8 cellular contexts compared by ENCODE assay signal in the genomic region with DNA sequence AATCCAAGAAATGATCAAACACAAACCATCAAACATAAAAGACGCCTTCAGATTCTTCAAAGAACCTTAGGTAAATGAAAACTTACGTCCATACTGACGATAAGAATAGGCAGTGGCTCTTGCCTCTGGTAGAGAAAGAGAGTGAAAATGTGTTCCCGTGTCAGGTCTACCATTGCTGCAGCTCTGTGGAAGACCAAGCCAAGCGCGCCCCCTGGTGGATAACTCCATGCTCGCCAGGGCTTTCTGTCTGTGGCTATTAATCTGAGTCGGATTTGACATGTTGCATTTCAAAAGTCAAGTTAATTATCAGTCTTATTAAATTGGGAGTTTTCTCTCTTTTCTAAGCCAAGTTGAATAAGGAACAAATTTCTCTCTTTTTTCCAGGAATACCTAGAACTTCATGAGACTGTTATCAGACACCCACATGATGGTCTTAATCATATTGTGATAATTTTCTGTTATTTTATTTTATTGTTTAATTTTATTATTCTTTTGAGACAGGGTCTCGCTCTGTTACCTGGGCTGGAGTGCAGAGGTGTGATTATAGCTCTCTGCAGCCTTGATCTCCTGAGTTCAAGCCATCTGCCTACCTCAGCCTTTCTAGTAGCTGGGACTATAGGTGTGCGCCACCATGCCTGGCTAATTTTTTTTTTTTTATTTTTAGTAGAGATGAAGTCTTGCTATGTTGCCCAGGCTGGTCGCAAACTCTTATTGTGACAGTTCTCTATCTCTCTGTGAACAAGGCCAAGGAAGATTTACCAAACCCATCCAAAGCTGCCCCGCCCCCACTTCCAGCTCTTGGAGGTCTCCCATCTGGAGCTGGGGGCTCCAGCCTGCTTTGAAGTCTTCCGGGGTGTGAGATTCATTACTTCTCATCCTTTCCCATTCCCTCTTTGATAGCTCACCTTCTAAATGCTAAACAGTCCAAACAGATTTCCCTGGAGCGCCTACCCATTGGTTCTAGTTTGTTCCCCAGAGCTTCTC. TPM values are rescaled to one million over a fixed set of nuclear protein-coding genes. Genes with fewer than 3 reads are reported as not detected.
DNase-seq lines count a peak whose midpoint lies in the region; ATAC-seq, FAIRE-seq and TF ChIP-seq lines count a peak whose summit lies in the region.

No MANE protein-coding gene starts in this region.

- no peaks in the 10 kb centered on the region for H3K9me3 ChIP-seq in Karpas-422 (ENCODE audit: low read length)
- H3K9me3 ChIP-seq in endothelial cell of umbilical vein (replicated peaks; ENCODE audit: control insufficient read depth, insufficient read depth, low read length), result no peaks in the 10 kb centered on the region
- no peaks in the 10 kb centered on the region for H3K9me3 ChIP-seq in mucosa of descending colon

- H3K9ac ChIP-seq in Karpas-422 (ENCODE audit: low read length), result peak overlapping the region; percentile 36
- H3K9ac ChIP-seq in endothelial cell of umbilical vein (replicated peaks; ENCODE audit: extremely low read depth, insufficient read depth, low read length), result no peak overlapping the region

- ATAC-seq in mucosa of descending colon, result peak; percentile 97

- H3K4me2 ChIP-seq in Karpas-422 (ENCODE audit: low read depth, low read length, poor library complexity, severe bottlenecking) (peak overlapping the region; percentile 66), endothelial cell of umbilical vein (ENCODE audit: insufficient read depth, low read length) (no peak overlapping the region)

- peak overlapping the region; percentile 43; the same call in 1 of the 2 replicates for H2AFZ ChIP-seq in Karpas-422 (ENCODE audit: low read length)
- H2AFZ ChIP-seq in endothelial cell of umbilical vein (ENCODE audit: low read depth, low read length), result no peak overlapping the region

- H3K79me2 ChIP-seq in Karpas-422 (ENCODE audit: low read length) (no peaks in the 10 kb centered on the region), endothelial cell of umbilical vein (ENCODE audit: control insufficient read depth, insufficient read depth, low read length) (no peaks in the 10 kb centered on the region)

- TF ChIP-seq CTCF in endothelial cell of umbilical vein (IDR thresholded peaks at IDR 0.05; ENCODE audit: extremely low read depth in 1 of 2, insufficient read depth in 1 of 2, low read depth in 1 of 2, low read length in 2 of 2), result peak; percentile 83 to 86
- TF ChIP-seq CTCF in mucosa of descending colon (IDR thresholded peaks at IDR 0.05), result peak; percentile 87

- H3K36me3 ChIP-seq in Karpas-422 (ENCODE audit: insufficient read depth, low read length), result no peaks in the 10 kb centered on the region
- no peaks in the 10 kb centered on the region for H3K36me3 ChIP-seq in endothelial cell of umbilical vein (ENCODE audit: control insufficient read depth in 2 of 2, extremely low read depth in 1 of 2, insufficient read depth in 2 of 2, low read length in 2 of 2)
- H3K36me3 ChIP-seq in mucosa of descending colon (ENCODE audit: low read depth), result no peaks in the 10 kb centered on the region

- dilution Hi-C loops in endothelial cell of umbilical vein (cut with MboI; ENCODE audit: extremely low pct_ligation_motif_present, low sequenced_read_pairs), result no loop called here

- CTCF ChIA-PET in endothelial cell of umbilical vein (lab: Charles Lee), result interaction anchor here (0.6 to 6.0 kb wide), 19 partner anchors 9 to 1634 kb away, joined by 3 to 226 read pairs (median 6); a partner anchor contains a TSS

- FAIRE-seq in endothelial cell of umbilical vein (lab: Jason Lieb, UNC), result peak; percentile 90

- BruUV-seq in endothelial cell of umbilical vein (replicated peaks; lab: Mats Ljungman, UMichigan), result no TSS peak

- POLR2A ChIA-PET in endothelial cell of umbilical vein (lab: Charles Lee), result interaction anchor here (1.1 to 1.4 kb wide), 2 partner anchors 33 to 52 kb away, joined by 3 to 5 read pairs; a partner anchor contains a TSS

- H3K27me3 ChIP-seq in Karpas-422 (ENCODE audit: low read length), result no peaks in the 10 kb centered on the region
- peaks cover 2 to 3% of the 10 kb centered on the region in 2 experiments for H3K27me3 ChIP-seq in endothelial cell of umbilical vein (ENCODE audit: control insufficient read depth in 2 of 2, insufficient read depth in 2 of 2, low read length in 2 of 2)

- no peaks in the 10 kb centered on the region for H3K9me2 ChIP-seq in Karpas-422 (replicated peaks; ENCODE audit: insufficient read depth, low read length)

- intact Hi-C loops in endothelial cell of umbilical vein (cut with micrococcal nuclease) (loop anchor here (1.0 to 10.0 kb wide), 2 partner anchors 53 to 107 kb away; a partner anchor contains a TSS), mucosa of descending colon (cut with DNase I, micrococcal nuclease) (loop anchor here (5.0 to 10.0 kb wide), 2 partner anchors 103 to 105 kb away; no protein-coding TSS in a partner anchor)

- H3K4me3 ChIP-seq in Karpas-422 (ENCODE audit: low read length), result peak overlapping the region; percentile 8; the same call in 1 of the 2 replicates
- no peak overlapping the region for H3K4me3 ChIP-seq in endothelial cell of umbilical vein (replicated peaks in 1 of 3; ENCODE audit: insufficient read depth in 1 of 3, low read depth in 1 of 3, low read length in 3 of 3)
- no peak overlapping the region for H3K4me3 ChIP-seq in mucosa of descending colon

- no peak for TF ChIP-seq POLR2A in endothelial cell of umbilical vein (IDR thresholded peaks at IDR 0.05; ENCODE audit: low read depth, low read length)

- no peaks in the 10 kb centered on the region for H3K9me1 ChIP-seq in endothelial cell of umbilical vein (replicated peaks; ENCODE audit: control insufficient read depth, extremely low read depth, insufficient read depth, low read length)

- H4K20me1 ChIP-seq in Karpas-422 (ENCODE audit: insufficient read depth, low read depth, low read length) (no peaks in the 10 kb centered on the region), endothelial cell of umbilical vein (replicated peaks; ENCODE audit: control insufficient read depth, extremely low read depth, insufficient read depth, low read length) (no peaks in the 10 kb centered on the region)

- DNase-seq in AG08395 (ENCODE audit: low spot score), result peak; percentile 86
- peak; percentile 76 for DNase-seq in GM19240 (ENCODE audit: insufficient read length, low spot score)
- peak; percentile 95 for DNase-seq in Karpas-422
- DNase-seq in OCI-M1 (lab: John Stamatoyannopoulos, UW), result peak; percentile 94
- peak; percentile 99 for DNase-seq in activated T-cell treated with anti-CD3 and anti-CD28 coated beads for 1 hour (ENCODE audit: low read depth)
- DNase-seq in endothelial cell of umbilical vein (ENCODE audit: low read depth, low spot score), result peak; percentile 85
- peak; percentile 89 to 99 (median 93) for DNase-seq in mucosa of descending colon
- peak; percentile 87 for DNase-seq in stimulated activated CD8-positive, alpha-beta memory T cell treated with anti-CD3 and anti-CD28 coated beads, Interleukin-4, amount 100 ng/mL, for 24 hours (ENCODE audit: low read depth)

- peaks cover 23% of the 10 kb centered on the region for H3K4me1 ChIP-seq in Karpas-422 (ENCODE audit: low read length)
- H3K4me1 ChIP-seq in endothelial cell of umbilical vein (ENCODE audit: control insufficient read depth, extremely low read depth, insufficient read depth, low read length), result no peaks in the 10 kb centered on the region
- H3K4me1 ChIP-seq in mucosa of descending colon (ENCODE audit: low read depth), result no peaks in the 10 kb centered on the region

- H3K27ac ChIP-seq in Karpas-422 (ENCODE audit: low read length) (no peak overlapping the region), endothelial cell of umbilical vein (ENCODE audit: insufficient read depth, low read depth, low read length) (no peak overlapping the region)

RNA-seq across cellular contexts. Expression of a gene that starts 15.8 kb away (rescaled TPM):
- total RNA-seq in Karpas-422 (2014; rRNA removed; shearing (Covaris generic); ENCODE audit: low replicate concordance), result not detected in 2 replicates
- total RNA-seq in endothelial cell of umbilical vein (not detected in 2 replicates), mucosa of descending colon (1 to 10 TPM; 3.5 to 7.5 (median 5.4) TPM)
- 0.10 and 0.14 TPM in 2 replicates for polyA plus RNA-seq in endothelial cell of umbilical vein
- polyA plus RNA-seq in endothelial cell of umbilical vein (2011; cell fraction: cytosol; rRNA removed), result 0.07 TPM in 1 of 2 replicates, not detected in the other
- polyA plus RNA-seq in endothelial cell of umbilical vein (2011; cell fraction: nucleus; rRNA removed), result 0.78 and 0.99 TPM in 2 replicates
- polyA plus RNA-seq in endothelial cell of umbilical vein (2012), result 0.25 and 0.30 TPM in 2 replicates
- 0.12 TPM in 1 of 2 replicates, not detected in the other for polyA minus RNA-seq in endothelial cell of umbilical vein
- polyA minus RNA-seq in endothelial cell of umbilical vein (2011; cell fraction: cytosol; rRNA and poly(A)+ RNA removed), result not detected
- polyA minus RNA-seq in endothelial cell of umbilical vein (2011; cell fraction: nucleus; rRNA and poly(A)+ RNA removed), result 0.53 TPM in 1 of 2 replicates, not detected in the other

RNA-seq across cellular contexts. Expression of a gene that starts 28.0 kb away (rescaled TPM):
- total RNA-seq in Karpas-422 (2014; rRNA removed; shearing (Covaris generic); ENCODE audit: low replicate concordance), result 5.2 and 5.9 TPM in 2 replicates
- total RNA-seq in endothelial cell of umbilical vein (4.2 and 7.9 TPM in 2 replicates), mucosa of descending colon (10 to 100 TPM in 2 of 3 donors, 1 to 10 TPM in 1; 8.7 to 12.5 (median 11.7) TPM)
- polyA plus RNA-seq in endothelial cell of umbilical vein, result 1.8 and 2.7 TPM in 2 replicates
- 0.35 and 0.95 TPM in 2 replicates for polyA plus RNA-seq in endothelial cell of umbilical vein (2011; cell fraction: cytosol; rRNA removed)
- polyA plus RNA-seq in endothelial cell of umbilical vein (2011; cell fraction: nucleus; rRNA removed), result 23.7 and 28.6 TPM in 2 replicates
- polyA plus RNA-seq in endothelial cell of umbilical vein (2012), result 3.7 and 3.9 TPM in 2 replicates
- polyA minus RNA-seq in endothelial cell of umbilical vein, result 3.3 and 3.6 TPM in 2 replicates
- 4.4 TPM for polyA minus RNA-seq in endothelial cell of umbilical vein (2011; cell fraction: cytosol; rRNA and poly(A)+ RNA removed)
- 9.1 and 9.5 TPM in 2 replicates for polyA minus RNA-seq in endothelial cell of umbilical vein (2011; cell fraction: nucleus; rRNA and poly(A)+ RNA removed)

RNA-seq across cellular contexts. Expression of a gene that starts 33.7 kb away (rescaled TPM):
- total RNA-seq in Karpas-422 (2014; rRNA removed; shearing (Covaris generic); ENCODE audit: low replicate concordance), result 32.1 and 65.3 TPM in 2 replicates
- total RNA-seq in endothelial cell of umbilical vein (49.8 and 50.2 TPM in 2 replicates), mucosa of descending colon (10 to 100 TPM; 63.4 to 79.7 (median 78.3) TPM)
- 60.9 and 68.4 TPM in 2 replicates for polyA plus RNA-seq in endothelial cell of umbilical vein
- polyA plus RNA-seq in endothelial cell of umbilical vein (2011; cell fraction: cytosol; rRNA removed), result 43.1 and 51.6 TPM in 2 replicates
- polyA plus RNA-seq in endothelial cell of umbilical vein (2011; cell fraction: nucleus; rRNA removed), result 101 and 122 TPM in 2 replicates
- polyA plus RNA-seq in endothelial cell of umbilical vein (2012), result 37.3 and 53.6 TPM in 2 replicates
- polyA minus RNA-seq in endothelial cell of umbilical vein, result 43.7 and 49.1 TPM in 2 replicates
- 30.0 TPM for polyA minus RNA-seq in endothelial cell of umbilical vein (2011; cell fraction: cytosol; rRNA and poly(A)+ RNA removed)
- 18.6 and 30.5 TPM in 2 replicates for polyA minus RNA-seq in endothelial cell of umbilical vein (2011; cell fraction: nucleus; rRNA and poly(A)+ RNA removed)

RNA-seq across cellular contexts. Expression of a gene that starts 51.7 kb away (rescaled TPM):
- 374 and 606 TPM in 2 replicates for total RNA-seq in Karpas-422 (2014; rRNA removed; shearing (Covaris generic); ENCODE audit: low replicate concordance)
- total RNA-seq in endothelial cell of umbilical vein (159 and 167 TPM in 2 replicates), mucosa of descending colon (100 to 1,000 TPM; 410 to 732 (median 521) TPM)
- polyA plus RNA-seq in endothelial cell of umbilical vein, result 292 and 329 TPM in 2 replicates
- 383 and 430 TPM in 2 replicates for polyA plus RNA-seq in endothelial cell of umbilical vein (2011; cell fraction: cytosol; rRNA removed)
- polyA plus RNA-seq in endothelial cell of umbilical vein (2011; cell fraction: nucleus; rRNA removed), result 128 and 175 TPM in 2 replicates
- 159 and 231 TPM in 2 replicates for polyA plus RNA-seq in endothelial cell of umbilical vein (2012)
- polyA minus RNA-seq in endothelial cell of umbilical vein, result 54.6 and 60.0 TPM in 2 replicates
- polyA minus RNA-seq in endothelial cell of umbilical vein (2011; cell fraction: cytosol; rRNA and poly(A)+ RNA removed), result 83.4 TPM
- polyA minus RNA-seq in endothelial cell of umbilical vein (2011; cell fraction: nucleus; rRNA and poly(A)+ RNA removed), result 21.1 and 22.5 TPM in 2 replicates
